Comparison of ENCODE assay signal across 9 cellular contexts in the genomic region with DNA sequence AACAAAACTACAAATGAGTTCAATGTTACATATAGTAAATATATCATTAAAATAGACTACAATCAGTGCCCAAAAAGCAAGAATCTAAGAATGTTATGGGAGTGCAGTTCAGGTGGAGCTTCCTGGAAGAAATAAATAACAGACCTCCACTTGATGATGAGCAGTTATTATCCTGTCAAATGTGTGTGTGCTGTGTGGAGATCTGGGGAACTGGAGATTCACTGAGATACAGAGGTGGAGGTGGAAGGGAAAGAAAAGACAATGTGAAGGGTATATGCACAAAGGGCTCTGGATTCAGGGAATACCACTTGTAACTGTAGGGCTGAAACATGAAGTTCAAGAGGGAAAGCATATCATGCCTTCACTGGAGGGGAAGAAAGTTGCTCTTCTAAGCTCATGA.
"Had no signal": no experiment of that assay in that cellular context is flagged by ENCODE, and none has a peak within 500 bp of the region (broad histone marks: within the 10 kb centered on the region; RNA-seq: fewer than 3 reads in every experiment).

No MANE protein-coding gene starts in this region.

- ATAC-seq: HepG2 had no signal

- H2AFZ ChIP-seq: GM23248 had no signal

- FAIRE-seq: H1, H54, HepG2 had no signal

- H3K27ac ChIP-seq: GM23248, HL-60 had no signal

- H3K36me3 Mint-ChIP-seq: IgD-negative memory B cell had no signal

- DNase-seq: GM23248, H9, HCEC 1CT, KG1 had no signal

- H3K9ac ChIP-seq: GM23248 had no signal

- H3K27me3 Mint-ChIP-seq: IgD-negative memory B cell had no signal

- H3K4me3 Mint-ChIP-seq: H9, IgD-negative memory B cell had no signal

- H3K4me3 ChIP-seq: GM23248 had no signal

- H3K4me1 Mint-ChIP-seq: H9, IgD-negative memory B cell had no signal

- H3K27ac Mint-ChIP-seq: H9, IgD-negative memory B cell had no signal
